ENCODE assay signal across 8 cellular contexts in the genomic region with DNA sequence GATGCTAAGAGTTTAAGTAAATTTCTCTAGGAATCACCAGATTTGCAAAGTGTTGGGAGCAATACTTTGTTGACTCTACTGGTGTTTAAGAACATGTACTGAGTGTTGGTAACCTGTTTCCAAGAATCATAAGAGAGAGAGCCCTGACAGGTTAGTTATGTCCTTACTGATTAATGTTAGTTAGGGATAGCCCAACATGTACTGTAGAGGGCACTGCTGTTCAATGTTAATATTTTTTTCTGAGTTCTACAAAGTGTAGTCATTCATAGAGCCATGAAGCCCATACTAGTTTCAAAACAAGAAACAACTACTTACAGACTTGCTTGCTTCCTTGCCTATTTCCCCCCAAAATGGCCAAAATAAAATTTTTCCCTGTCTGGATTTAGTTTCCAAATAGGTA. TPM values are rescaled to one million over a fixed set of nuclear protein-coding genes. Genes with fewer than 3 reads are reported as not detected.
DNase-seq lines count a peak whose midpoint lies in the region; ATAC-seq and TF ChIP-seq lines count a peak whose summit lies in the region.

No MANE protein-coding gene starts in this region.

- peak; percentile 34 for DNase-seq in SIG-M5 treated with dmso at 0.1 percent for 504 hours (lab: John Stamatoyannopoulos, UW; ENCODE audit: unreplicated experiment)
- no peak for DNase-seq in SIG-M5 (lab: John Stamatoyannopoulos, UW)
- DNase-seq in HCEC 1CT = peak; percentile 22
- peak; percentile 31 for DNase-seq in LNCaP clone FGC (ENCODE audit: low read depth)
- no peak for DNase-seq in activated CD4-positive, alpha-beta T cell treated with anti-CD3 and anti-CD28 coated beads, Interleukin-2, amount 50 U/mL, for 4 hours
- no peak for DNase-seq in cardiac septum (ENCODE audit: low spot score)

- peak; percentile 33 to 40 for TF ChIP-seq RAD21 in liver (IDR thresholded peaks at IDR 0.05)

- H3K4me3 ChIP-seq in LNCaP clone FGC (ENCODE audit: low read depth, low read length) (no peak overlapping the region), liver (ENCODE audit: low read depth in 1 of 3, low read length in 3 of 3) (no peak overlapping the region)

- H3K36me3 Mint-ChIP-seq in activated T-helper 17 cell treated with anti-CD3 and anti-CD28 coated beads, Interleukin-2, amount 50 U/mL, for 72 hours (ENCODE audit: low read depth) = no peaks in the 10 kb centered on the region

- H3K4me1 ChIP-seq in liver (ENCODE audit: control insufficient read depth in 4 of 4, insufficient read depth in 4 of 4, low read length in 3 of 4) = no peaks in the 10 kb centered on the region

- no peak overlapping the region for H3K9ac ChIP-seq in liver (ENCODE audit: low read depth in 1 of 2, low read length in 2 of 2)

- no peaks in the 10 kb centered on the region for H3K4me1 Mint-ChIP-seq in activated T-helper 17 cell treated with anti-CD3 and anti-CD28 coated beads, Interleukin-2, amount 50 U/mL, for 72 hours

- intact Hi-C loops in cardiac septum (cut with DNase I) = no loop called here

- H3K9me3 Mint-ChIP-seq in activated T-helper 17 cell treated with anti-CD3 and anti-CD28 coated beads, Interleukin-2, amount 50 U/mL, for 72 hours = no peaks in the 10 kb centered on the region

- H3K9me3 ChIP-seq in liver (ENCODE audit: control insufficient read depth in 4 of 4, low read length in 3 of 4) = no peaks in the 10 kb centered on the region

- TF ChIP-seq CTCF in LNCaP clone FGC (IDR thresholded peaks at IDR 0.05; ENCODE audit: control insufficient read depth, extremely low read depth, insufficient read depth) (peak; percentile 67), liver (IDR thresholded peaks at IDR 0.05; ENCODE audit: low read depth, low read length, missing input control) (peak; percentile 17)

- no peak overlapping the region for H3K4me3 Mint-ChIP-seq in activated T-helper 17 cell treated with anti-CD3 and anti-CD28 coated beads, Interleukin-2, amount 50 U/mL, for 72 hours

- H3K36me3 ChIP-seq in liver (ENCODE audit: control insufficient read depth in 4 of 4, insufficient read depth in 3 of 4, low read depth in 1 of 4, low read length in 3 of 4) = no peaks in the 10 kb centered on the region

- peak; percentile 56 for ATAC-seq in activated T-helper 17 cell treated with anti-CD3 and anti-CD28 coated beads, Interleukin-2, amount 50 U/mL, for 72 hours (replicated peaks)

- no peak overlapping the region for H3K27ac ChIP-seq in liver (ENCODE audit: low read depth in 1 of 2, low read length in 2 of 2)

- H3K27ac Mint-ChIP-seq in activated T-helper 17 cell treated with anti-CD3 and anti-CD28 coated beads, Interleukin-2, amount 50 U/mL, for 72 hours = no peak overlapping the region

- H3K27me3 Mint-ChIP-seq in activated T-helper 17 cell treated with anti-CD3 and anti-CD28 coated beads, Interleukin-2, amount 50 U/mL, for 72 hours = peaks cover 2% of the 10 kb centered on the region

- H3K27me3 ChIP-seq in liver (ENCODE audit: control insufficient read depth in 4 of 4, insufficient read depth in 4 of 4, low read length in 3 of 4) = no peaks in the 10 kb centered on the region

TF ChIP-seq in liver, 16 proteins besides CTCF, POLR2A, EP300 and RAD21:
- TF ChIP-seq TAF1 (conservative IDR thresholded peaks at IDR 0.05) = no peak
- TF ChIP-seq SP1 (IDR thresholded peaks at IDR 0.05) = no peak
TF ChIP-seq in liver: peak in this region for 0.

RNA-seq across cellular contexts. Expression of a gene that starts 11.9 kb away (rescaled TPM):
- not detected for total RNA-seq in activated T-helper 17 cell treated with anti-CD3 and anti-CD28 coated beads, Interleukin-2, amount 50 U/mL, for 72 hours
- not detected for total RNA-seq in liver
- under 1 TPM in 1 of 2 donors, not detected in 1; 0.03 TPM for polyA plus RNA-seq in liver
- not detected for total RNA-seq in cardiac septum

Comparison
In these comparisons a context has a peak if more than half of its experiments do, and no peak if none do; other contexts are left out.
1. DNase-seq: peak in SIG-M5 treated with dmso at 0.1 percent for 504 hours (single experiment), HCEC 1CT (single experiment) and LNCaP clone FGC (single experiment); none in SIG-M5 (single experiment), activated CD4-positive, alpha-beta T cell treated with anti-CD3 and anti-CD28 coated beads, Interleukin-2, amount 50 U/mL, for 4 hours (0 of 2) and cardiac septum (single experiment).